ENCODE assay signal across 8 cellular contexts in the genomic region with DNA sequence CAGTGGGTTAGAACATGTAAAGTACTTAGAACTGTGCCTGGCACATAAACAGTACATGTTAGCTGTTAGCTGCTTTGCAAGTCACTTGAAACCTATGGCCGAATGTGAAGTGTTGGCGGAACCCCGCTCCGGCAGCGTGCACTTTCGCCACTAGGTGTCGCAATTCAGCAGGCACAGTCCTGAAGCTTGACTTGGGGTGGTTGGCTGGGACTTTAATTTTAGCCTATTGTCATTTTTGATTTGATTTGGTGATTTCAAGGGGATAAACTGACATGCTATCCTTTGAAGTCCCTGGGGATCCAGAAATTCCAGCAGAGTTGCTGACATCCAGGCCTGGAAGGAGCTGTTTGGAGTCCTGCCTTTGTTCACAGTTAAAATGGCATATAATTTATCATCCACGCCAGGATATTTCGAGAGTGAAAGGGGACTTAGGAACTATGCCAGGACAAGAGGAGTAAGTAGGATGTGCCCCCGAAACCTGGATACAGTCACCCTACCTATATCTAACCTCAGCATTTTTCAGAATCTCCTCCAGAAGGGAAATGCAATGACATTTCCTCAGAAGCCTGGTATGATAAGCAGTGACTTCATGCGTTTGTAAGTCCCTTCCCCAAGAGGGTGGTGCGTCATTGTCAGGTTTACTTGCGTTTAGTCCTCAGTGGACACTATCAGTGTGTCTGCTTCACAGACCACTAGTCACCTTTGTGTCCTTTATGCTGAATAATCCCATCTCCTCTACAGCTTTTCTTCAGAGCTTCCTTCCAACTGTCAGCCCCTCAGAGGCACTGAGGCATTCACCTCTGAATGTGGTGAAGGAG. TPM values are rescaled to one million over a fixed set of nuclear protein-coding genes. Genes with fewer than 3 reads are reported as not detected.
DNase-seq lines count a peak whose midpoint lies in the region; ATAC-seq and TF ChIP-seq lines count a peak whose summit lies in the region.

No MANE protein-coding gene starts in this region.

- no peaks in the 10 kb centered on the region for H3K79me2 ChIP-seq in osteoblast (ENCODE audit: insufficient read depth, low read length)

- H3K27ac ChIP-seq in osteoblast (ENCODE audit: low read depth, low read length) (no peak overlapping the region), thoracic aorta (peak overlapping the region; percentile 19 to 48)

- H3K4me1 ChIP-seq in osteoblast (ENCODE audit: insufficient read depth, low read length) (peaks cover 9% of the 10 kb centered on the region), thoracic aorta (ENCODE audit: control insufficient read depth in 1 of 2, low read depth in 2 of 2) (peaks cover 5 to 30% of the 10 kb centered on the region in 2 donors)

- H2AFZ ChIP-seq in osteoblast (ENCODE audit: low read length) = peak overlapping the region; percentile 8

- H3K36me3 ChIP-seq in osteoblast (ENCODE audit: insufficient read depth, low read length) (no peaks in the 10 kb centered on the region), thoracic aorta (no peaks in the 10 kb centered on the region)

- no peaks in the 10 kb centered on the region for H4K20me1 ChIP-seq in osteoblast (ENCODE audit: insufficient read depth, low read length)

- peak overlapping the region; percentile 9 for H3K4me2 ChIP-seq in osteoblast (ENCODE audit: insufficient read depth, low read length)

- DNase-seq in NCI-H1436 (lab: John Stamatoyannopoulos, UW) = peak; percentile 64
- no peak for DNase-seq in NCI-H1436 treated with DMSO at 0.1 percent for 48 hours (lab: John Stamatoyannopoulos, UW)
- DNase-seq in LoVo (ENCODE audit: low spot score) = peak; percentile 81
- DNase-seq in SK-N-DZ (ENCODE audit: low spot score) = peak; percentile 87
- peak; percentile 84 for DNase-seq in activated gamma-delta T cell treated with Interleukin-2 at 50 U/mL for 16 hours
- DNase-seq in germinal center (ENCODE audit: low spot score) = peak; percentile 89
- peak; percentile 97 for DNase-seq in osteoblast (ENCODE audit: insufficient read length, low spot score, missing footprints)
- DNase-seq in thoracic aorta (ENCODE audit: low spot score) = no peak

- H3K9me3 ChIP-seq in osteoblast (ENCODE audit: low read depth, low read length) (no peaks in the 10 kb centered on the region), thoracic aorta (no peaks in the 10 kb centered on the region)

- H3K4me3 ChIP-seq in osteoblast (ENCODE audit: insufficient read depth, low read length) = no peak overlapping the region
- H3K4me3 ChIP-seq in thoracic aorta = no peak overlapping the region

- peak; percentile 100 for TF ChIP-seq CTCF in osteoblast (IDR thresholded peaks at IDR 0.05; ENCODE audit: extremely low read depth, low read depth, low read length)
- peak; percentile 95 for TF ChIP-seq CTCF in thoracic aorta (IDR thresholded peaks at IDR 0.05)

- ATAC-seq in thoracic aorta (ENCODE audit: insufficient number of reproducible peaks, low FRiP score, low read depth) = no peak

- no peaks in the 10 kb centered on the region for H3K27me3 ChIP-seq in osteoblast (ENCODE audit: insufficient read depth, low read length)
- no peaks in the 10 kb centered on the region for H3K27me3 ChIP-seq in thoracic aorta (replicated peaks; ENCODE audit: insufficient read depth)

RNA-seq across cellular contexts. Expression of gene TSPAN9, which starts 3.5 kb away (rescaled TPM):
- polyA plus RNA-seq in SK-N-DZ (2014; cell fraction: cytosol; rRNA removed) = 19.9 and 23.4 TPM in 2 replicates
- 34.1 and 38.4 TPM in 2 replicates for polyA plus RNA-seq in SK-N-DZ (2014; cell fraction: nucleus; rRNA removed)
- 12.1 and 13.0 TPM in 2 replicates for total RNA-seq in osteoblast
- total RNA-seq in thoracic aorta = 10 to 100 TPM; 39.5 to 50.2 TPM

Comparison
In these comparisons a context has a peak if more than half of its experiments do, and no peak if none do; other contexts are left out.
1. DNase-seq: peak in NCI-H1436 (single experiment), LoVo (single experiment), SK-N-DZ (single experiment), activated gamma-delta T cell treated with Interleukin-2 at 50 U/mL for 16 hours (single experiment), germinal center (single experiment) and osteoblast (single experiment); none in NCI-H1436 treated with DMSO at 0.1 percent for 48 hours (single experiment) and thoracic aorta (single experiment).